Comparison of ENCODE assay signal across 8 cellular contexts in the genomic region with DNA sequence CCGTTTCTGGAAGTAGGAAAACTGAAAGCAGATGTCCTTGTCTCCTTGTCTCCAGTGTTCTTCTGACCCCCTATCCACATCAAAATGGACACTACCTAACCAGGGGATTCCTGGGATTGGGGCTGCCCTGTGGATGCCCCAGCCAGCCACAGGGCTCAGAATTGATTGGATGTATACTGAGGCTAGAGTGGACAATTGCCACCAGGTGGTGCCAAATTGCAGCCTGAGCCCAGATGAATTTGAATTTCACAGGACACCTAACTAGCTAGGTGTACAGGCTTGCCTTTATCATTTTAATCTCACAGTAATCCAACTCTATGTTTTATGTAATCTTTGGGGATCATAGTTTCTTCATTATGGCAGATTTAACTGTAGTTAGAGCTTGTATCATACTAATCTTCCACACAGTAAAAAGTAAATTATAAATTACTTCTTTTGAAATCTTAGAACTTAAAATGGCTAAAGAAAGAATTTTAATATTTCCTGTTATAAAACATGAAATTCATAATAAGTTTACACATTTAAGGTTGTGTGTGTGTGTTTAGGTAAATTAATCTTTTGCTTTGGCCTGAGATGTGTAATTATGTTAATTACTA. TPM values are rescaled to one million over a fixed set of nuclear protein-coding genes. Genes with fewer than 3 reads are reported as not detected.
DNase-seq lines count a peak whose midpoint lies in the region; ATAC-seq and TF ChIP-seq lines count a peak whose summit lies in the region.

No MANE protein-coding gene starts in this region.

- DNase-seq in GM12864 (ENCODE audit: low read depth) (peak; percentile 3), HCEC 1CT (peak; percentile 42), T-helper 1 cell (peak in 3 of 5 donors; percentile 12 to 31 (median 25)), cerebellar cortex (ENCODE audit: low spot score) (peak; percentile 29), lung (ENCODE audit: low spot score) (peak; percentile 38), transverse colon (peak; percentile 79)

- 83 to 94% methylated on average over 1 of the region's 1 CpG for WGBS in lung, 2 donors
- 48 to 89% methylated on average over 1 of the region's 1 CpG for WGBS in transverse colon (ENCODE audit: low coverage in 1 of 2), 2 donors

- ATAC-seq in lung (ENCODE audit: insufficient read depth, low FRiP score), result peak; percentile 69

- H3K27ac ChIP-seq in 22Rv1 (no peak overlapping the region), lung (ENCODE audit: low read depth in 1 of 2, low read length in 1 of 2) (no peak overlapping the region), transverse colon (peak overlapping the region in 2 of 4 donors; percentile 7 to 47)

- H3K9me3 ChIP-seq in lung (ENCODE audit: control insufficient read depth in 2 of 2, insufficient read depth in 1 of 2, low read length in 1 of 2) (no peaks in the 10 kb centered on the region), transverse colon (no peaks in the 10 kb centered on the region)

- intact Hi-C loops in transverse colon (cut with DNase I; ENCODE audit: low total_unique reads), result no loop called here

- TF ChIP-seq EP300 in transverse colon (IDR thresholded peaks at IDR 0.05; ENCODE audit: low read depth), result no peak

- TF ChIP-seq POLR2A in transverse colon (IDR thresholded peaks at IDR 0.05), result no peak

- in situ Hi-C loops in transverse colon (cut with MboI; ENCODE audit: low pct_ligation_motif_present in 1 of 4, low pct_unique_long_range_greater_than_20kb in 1 of 4, low sequenced_read_pairs in 3 of 4), result loop anchor here in 2 of 4 donors (10.0 to 25.0 kb wide), 2 partner anchors 865 to 872 kb away; no protein-coding TSS in a partner anchor

- H3K27me3 ChIP-seq in lung (ENCODE audit: control insufficient read depth, insufficient read depth) (no peaks in the 10 kb centered on the region), transverse colon (no peaks in the 10 kb centered on the region)

- H3K4me3 ChIP-seq in GM12864 (ENCODE audit: low read depth, low read length) (no peak overlapping the region), lung (no peak overlapping the region), transverse colon (no peak overlapping the region)

- H3K36me3 ChIP-seq in lung (ENCODE audit: control insufficient read depth in 2 of 2, insufficient read depth in 2 of 2, low read length in 2 of 2) (peaks cover 0 to 7% of the 10 kb centered on the region in 2 donors), transverse colon (peaks cover 0 to 16% (median 8%) of the 10 kb centered on the region in 4 donors)

- no peaks in the 10 kb centered on the region for H3K4me1 ChIP-seq in lung (ENCODE audit: control insufficient read depth in 2 of 2, insufficient read depth in 2 of 2, low read length in 2 of 2)
- peaks cover 0 to 14% (median 0%) of the 10 kb centered on the region in 4 donors for H3K4me1 ChIP-seq in transverse colon

- TF ChIP-seq CTCF in 22Rv1 (IDR thresholded peaks at IDR 0.05) (peak; percentile 91), GM12864 (IDR thresholded peaks at IDR 0.05; ENCODE audit: low read depth, low read length, missing control alignments) (peak; percentile 69), LNCAP (IDR thresholded peaks at IDR 0.05) (peak; percentile 33; the same call in 1 of the 2 replicates), lung (IDR thresholded peaks at IDR 0.05; ENCODE audit: control extremely low read depth, extremely low read depth) (peak; percentile 13), transverse colon (IDR thresholded peaks at IDR 0.05) (peak; percentile 49 to 81 (median 70))

RNA-seq across cellular contexts. Expression of gene PIBF1, which starts 58.0 kb away (rescaled TPM):
- total RNA-seq in lung, result 10 to 100 TPM; 26.6 to 61.1 TPM
- 10 to 100 TPM in 1 of 2 donors, 1 to 10 TPM in 1; 8.4 to 24.7 TPM for polyA plus RNA-seq in lung
- total RNA-seq in transverse colon, result 10 to 100 TPM in 3 of 4 donors, 1 to 10 TPM in 1; 8.2 to 30.8 (median 14.3) TPM

RNA-seq across cellular contexts. Expression of gene DIS3, which starts 58.2 kb away (rescaled TPM):
- 10 to 100 TPM; 30.9 to 40.4 TPM for total RNA-seq in lung
- 10 to 100 TPM; 11.2 to 13.5 TPM for polyA plus RNA-seq in lung
- total RNA-seq in transverse colon, result 10 to 100 TPM in 3 of 4 donors, 1 to 10 TPM in 1; 6.0 to 18.1 (median 13.5) TPM

Comparison
In these comparisons a context has a peak if more than half of its experiments do, and no peak if none do; other contexts are left out.
1. CTCF ChIP-seq: peak in every context shown above with its lines; median percentile 91 in 22Rv1; 70 in transverse colon; 69 in GM12864; 33 in LNCAP; 13 in lung.
2. DNase-seq: peak in every context shown above with its lines; median percentile 79 in transverse colon; 42 in HCEC 1CT; 38 in lung; 29 in cerebellar cortex; 25 in T-helper 1 cell; 3 in GM12864.